Comparison of ENCODE assay signal across 9 cellular contexts in the genomic region with DNA sequence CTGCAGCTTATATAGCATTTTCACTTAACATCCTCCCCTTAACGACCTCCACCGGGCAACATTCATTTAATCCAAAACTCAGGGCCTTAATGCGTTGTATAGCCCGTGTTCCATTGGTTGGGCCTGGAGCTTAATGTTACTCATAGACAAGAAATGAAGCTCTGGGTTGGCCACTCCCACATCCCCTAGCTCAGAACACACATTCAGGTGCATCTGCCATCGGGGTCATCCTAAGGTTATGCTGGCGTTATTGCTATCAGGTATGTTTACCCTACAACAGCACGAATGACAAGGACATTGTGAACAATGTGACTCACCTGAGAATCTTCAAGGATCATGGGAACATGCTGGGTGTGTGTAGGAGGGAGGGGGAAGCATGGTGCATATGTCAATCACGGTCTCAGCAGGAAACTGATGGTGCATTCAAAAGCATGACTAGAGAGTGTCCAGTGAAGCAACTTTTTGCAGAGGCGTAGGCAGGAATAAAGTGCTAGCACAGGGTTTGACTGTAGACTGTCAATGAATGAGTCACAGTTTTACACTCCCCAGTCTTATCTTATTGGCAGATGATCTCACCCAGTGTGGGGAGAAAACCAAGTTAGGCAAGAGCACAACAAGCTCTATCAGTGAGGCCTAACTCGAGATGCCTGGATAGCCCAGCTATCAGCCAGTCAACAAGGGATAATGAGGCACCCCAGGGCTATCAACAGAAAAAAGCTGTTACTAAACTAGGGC.
A peak's percentile ranks its signal among the peaks of the same experiment; 100 is the strongest.
DNase-seq lines count a peak whose midpoint lies in the region; ATAC-seq and TF ChIP-seq lines count a peak whose summit lies in the region.
"Had no signal": no experiment of that assay in that cellular context is flagged by ENCODE, and none has a peak within 500 bp of the region (broad histone marks: within the 10 kb centered on the region; RNA-seq: fewer than 3 reads in every experiment).

No MANE protein-coding gene starts in this region.

- DNase-seq in NCI-H748 treated with DMSO at 0.1 percent for 48 hours (lab: John Stamatoyannopoulos, UW) (peak; percentile 40), fibroblast of the aortic adventitia (ENCODE audit: low read depth) (peak; percentile 88), sciatic nerve (ENCODE audit: low spot score) (no peak), H7 (no peak), HT-29 (ENCODE audit: low spot score) (no peak)
- no peak for DNase-seq in central memory CD4-positive, alpha-beta T cell
- DNase-seq: NCI-H446 treated with DMSO at 0.1 percent for 48 hours had no signal

- H3K4me3 ChIP-seq in fibroblast of the aortic adventitia (ENCODE audit: low read depth, low read length) (no peak overlapping the region), H7 (ENCODE audit: insufficient read depth, low read depth, low read length) (no peak overlapping the region)

- H3K36me3 ChIP-seq in H7 (replicated peaks; ENCODE audit: control insufficient read depth, insufficient read depth, low read length) = no peaks in the 10 kb centered on the region

- H3K27me3 ChIP-seq in H7 (ENCODE audit: control insufficient read depth, insufficient read depth, low read length) = no peaks in the 10 kb centered on the region; the same call in 1 of the 2 replicates

- ATAC-seq in GM18907 (IDR thresholded peaks at IDR 0.05; ENCODE audit: unreplicated experiment) (peak; percentile 51), sciatic nerve (peak; percentile 76), HG03565 (IDR thresholded peaks at IDR 0.05; ENCODE audit: unreplicated experiment) (no peak)

- no peak for TF ChIP-seq CTCF in fibroblast of the aortic adventitia (IDR thresholded peaks at IDR 0.05; ENCODE audit: insufficient read depth, low read length)

- intact Hi-C loops in sciatic nerve (cut with DNase I) = no loop called here

Comparison
In these comparisons a context has a peak if more than half of its experiments do, and no peak if none do; other contexts are left out.
1. DNase-seq: peak in NCI-H748 treated with DMSO at 0.1 percent for 48 hours (single experiment) and fibroblast of the aortic adventitia (single experiment); none in sciatic nerve (single experiment), central memory CD4-positive, alpha-beta T cell (single experiment), H7 (single experiment) and HT-29 (single experiment).